Comparison of ENCODE assay signal across 2 cellular contexts in the genomic region with DNA sequence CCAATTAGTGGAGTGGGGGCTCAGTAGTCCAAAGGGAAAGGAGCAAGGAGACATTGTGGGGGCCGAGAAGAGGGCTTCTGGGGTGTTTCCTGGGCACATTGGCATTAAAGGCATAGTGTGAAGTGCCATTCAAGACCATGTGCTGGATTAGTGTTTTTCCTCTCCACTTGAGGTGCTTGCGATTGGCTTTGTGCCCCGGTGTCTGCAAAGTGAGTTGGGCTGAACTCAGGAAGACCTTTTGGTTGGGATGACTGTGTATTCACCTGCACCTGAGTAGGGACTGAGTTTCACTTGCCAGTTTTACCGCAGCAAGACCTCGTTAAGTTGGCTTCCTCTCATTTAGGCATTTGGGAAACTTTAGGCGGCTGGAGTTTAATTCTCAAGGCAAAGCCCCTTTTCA.
TF ChIP-seq lines count a peak whose summit lies in the region.

No MANE protein-coding gene starts in this region.

TF ChIP-seq in liver, 16 proteins besides CTCF, POLR2A, EP300 and RAD21 (continued from another document):
- TF ChIP-seq, protein P1, sequence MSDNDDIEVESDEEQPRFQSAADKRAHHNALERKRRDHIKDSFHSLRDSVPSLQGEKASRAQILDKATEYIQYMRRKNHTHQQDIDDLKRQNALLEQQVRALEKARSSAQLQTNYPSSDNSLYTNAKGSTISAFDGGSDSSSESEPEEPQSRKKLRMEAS (IDR thresholded peaks at IDR 0.05): no peak
- TF ChIP-seq GABPA (IDR thresholded peaks at IDR 0.05 in 1 of 2, conservative IDR thresholded peaks at IDR 0.05 in 1 of 2) (no peak), EGR1 (IDR thresholded peaks at IDR 0.05; ENCODE audit: low read depth in 2 of 2) (no peak), TAF1 (conservative IDR thresholded peaks at IDR 0.05) (no peak), HNF4G (IDR thresholded peaks at IDR 0.05) (no peak)
- TF ChIP-seq, protein P2, sequence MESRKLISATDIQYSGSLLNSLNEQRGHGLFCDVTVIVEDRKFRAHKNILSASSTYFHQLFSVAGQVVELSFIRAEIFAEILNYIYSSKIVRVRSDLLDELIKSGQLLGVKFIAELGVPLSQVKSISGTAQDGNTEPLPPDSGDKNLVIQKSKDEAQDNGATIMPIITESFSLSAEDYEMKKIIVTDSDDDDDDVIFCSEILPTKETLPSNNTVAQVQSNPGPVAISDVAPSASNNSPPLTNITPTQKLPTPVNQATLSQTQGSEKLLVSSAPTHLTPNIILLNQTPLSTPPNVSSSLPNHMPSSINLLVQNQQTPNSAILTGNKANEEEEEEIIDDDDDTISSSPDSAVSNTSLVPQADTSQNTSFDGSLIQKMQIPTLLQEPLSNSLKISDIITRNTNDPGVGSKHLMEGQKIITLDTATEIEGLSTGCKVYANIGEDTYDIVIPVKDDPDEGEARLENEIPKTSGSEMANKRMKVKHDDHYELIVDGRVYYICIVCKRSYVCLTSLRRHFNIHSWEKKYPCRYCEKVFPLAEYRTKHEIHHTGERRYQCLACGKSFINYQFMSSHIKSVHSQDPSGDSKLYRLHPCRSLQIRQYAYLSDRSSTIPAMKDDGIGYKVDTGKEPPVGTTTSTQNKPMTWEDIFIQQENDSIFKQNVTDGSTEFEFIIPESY (IDR thresholded peaks at IDR 0.05): no peak
TF ChIP-seq in liver: peak in this region for 1.

TF ChIP-seq in HepG2, 621 proteins besides CTCF, POLR2A, EP300 and RAD21 (continued from another document):
- TF ChIP-seq, protein P3, sequence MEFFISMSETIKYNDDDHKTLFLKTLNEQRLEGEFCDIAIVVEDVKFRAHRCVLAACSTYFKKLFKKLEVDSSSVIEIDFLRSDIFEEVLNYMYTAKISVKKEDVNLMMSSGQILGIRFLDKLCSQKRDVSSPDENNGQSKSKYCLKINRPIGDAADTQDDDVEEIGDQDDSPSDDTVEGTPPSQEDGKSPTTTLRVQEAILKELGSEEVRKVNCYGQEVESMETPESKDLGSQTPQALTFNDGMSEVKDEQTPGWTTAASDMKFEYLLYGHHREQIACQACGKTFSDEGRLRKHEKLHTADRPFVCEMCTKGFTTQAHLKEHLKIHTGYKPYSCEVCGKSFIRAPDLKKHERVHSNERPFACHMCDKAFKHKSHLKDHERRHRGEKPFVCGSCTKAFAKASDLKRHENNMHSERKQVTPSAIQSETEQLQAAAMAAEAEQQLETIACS (CRISPR knock-in tag; IDR thresholded peaks at IDR 0.05): no peak
- TF ChIP-seq ZNF441 (CRISPR knock-in tag; IDR thresholded peaks at IDR 0.05; ENCODE audit: borderline replicate concordance) (no peak), ZNF713 (CRISPR knock-in tag; IDR thresholded peaks at IDR 0.05) (no peak), ZNF350 (CRISPR knock-in tag; IDR thresholded peaks at IDR 0.05; ENCODE audit: borderline replicate concordance, low read depth) (no peak), ZNF674 (CRISPR knock-in tag; IDR thresholded peaks at IDR 0.05; ENCODE audit: low read depth) (no peak), ZNF660 (CRISPR knock-in tag; IDR thresholded peaks at IDR 0.05; ENCODE audit: borderline replicate concordance, low read depth) (no peak), HES4 (CRISPR knock-in tag; IDR thresholded peaks at IDR 0.05; ENCODE audit: borderline replicate concordance) (no peak), SKI (IDR thresholded peaks at IDR 0.05; ENCODE audit: partially characterized antibody) (no peak)
- TF ChIP-seq, protein P4, sequence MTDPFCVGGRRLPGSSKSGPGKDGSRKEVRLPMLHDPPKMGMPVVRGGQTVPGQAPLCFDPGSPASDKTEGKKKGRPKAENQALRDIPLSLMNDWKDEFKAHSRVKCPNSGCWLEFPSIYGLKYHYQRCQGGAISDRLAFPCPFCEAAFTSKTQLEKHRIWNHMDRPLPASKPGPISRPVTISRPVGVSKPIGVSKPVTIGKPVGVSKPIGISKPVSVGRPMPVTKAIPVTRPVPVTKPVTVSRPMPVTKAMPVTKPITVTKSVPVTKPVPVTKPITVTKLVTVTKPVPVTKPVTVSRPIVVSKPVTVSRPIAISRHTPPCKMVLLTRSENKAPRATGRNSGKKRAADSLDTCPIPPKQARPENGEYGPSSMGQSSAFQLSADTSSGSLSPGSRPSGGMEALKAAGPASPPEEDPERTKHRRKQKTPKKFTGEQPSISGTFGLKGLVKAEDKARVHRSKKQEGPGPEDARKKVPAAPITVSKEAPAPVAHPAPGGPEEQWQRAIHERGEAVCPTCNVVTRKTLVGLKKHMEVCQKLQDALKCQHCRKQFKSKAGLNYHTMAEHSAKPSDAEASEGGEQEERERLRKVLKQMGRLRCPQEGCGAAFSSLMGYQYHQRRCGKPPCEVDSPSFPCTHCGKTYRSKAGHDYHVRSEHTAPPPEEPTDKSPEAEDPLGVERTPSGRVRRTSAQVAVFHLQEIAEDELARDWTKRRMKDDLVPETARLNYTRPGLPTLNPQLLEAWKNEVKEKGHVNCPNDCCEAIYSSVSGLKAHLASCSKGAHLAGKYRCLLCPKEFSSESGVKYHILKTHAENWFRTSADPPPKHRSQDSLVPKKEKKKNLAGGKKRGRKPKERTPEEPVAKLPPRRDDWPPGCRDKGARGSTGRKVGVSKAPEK (CRISPR knock-in tag; IDR thresholded peaks at IDR 0.05; ENCODE audit: borderline replicate concordance): no peak
- TF ChIP-seq, protein P5, sequence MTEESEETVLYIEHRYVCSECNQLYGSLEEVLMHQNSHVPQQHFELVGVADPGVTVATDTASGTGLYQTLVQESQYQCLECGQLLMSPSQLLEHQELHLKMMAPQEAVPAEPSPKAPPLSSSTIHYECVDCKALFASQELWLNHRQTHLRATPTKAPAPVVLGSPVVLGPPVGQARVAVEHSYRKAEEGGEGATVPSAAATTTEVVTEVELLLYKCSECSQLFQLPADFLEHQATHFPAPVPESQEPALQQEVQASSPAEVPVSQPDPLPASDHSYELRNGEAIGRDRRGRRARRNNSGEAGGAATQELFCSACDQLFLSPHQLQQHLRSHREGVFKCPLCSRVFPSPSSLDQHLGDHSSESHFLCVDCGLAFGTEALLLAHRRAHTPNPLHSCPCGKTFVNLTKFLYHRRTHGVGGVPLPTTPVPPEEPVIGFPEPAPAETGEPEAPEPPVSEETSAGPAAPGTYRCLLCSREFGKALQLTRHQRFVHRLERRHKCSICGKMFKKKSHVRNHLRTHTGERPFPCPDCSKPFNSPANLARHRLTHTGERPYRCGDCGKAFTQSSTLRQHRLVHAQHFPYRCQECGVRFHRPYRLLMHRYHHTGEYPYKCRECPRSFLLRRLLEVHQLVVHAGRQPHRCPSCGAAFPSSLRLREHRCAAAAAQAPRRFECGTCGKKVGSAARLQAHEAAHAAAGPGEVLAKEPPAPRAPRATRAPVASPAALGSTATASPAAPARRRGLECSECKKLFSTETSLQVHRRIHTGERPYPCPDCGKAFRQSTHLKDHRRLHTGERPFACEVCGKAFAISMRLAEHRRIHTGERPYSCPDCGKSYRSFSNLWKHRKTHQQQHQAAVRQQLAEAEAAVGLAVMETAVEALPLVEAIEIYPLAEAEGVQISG (CRISPR knock-in tag; IDR thresholded peaks at IDR 0.05): no peak
- TF ChIP-seq, protein P6, sequence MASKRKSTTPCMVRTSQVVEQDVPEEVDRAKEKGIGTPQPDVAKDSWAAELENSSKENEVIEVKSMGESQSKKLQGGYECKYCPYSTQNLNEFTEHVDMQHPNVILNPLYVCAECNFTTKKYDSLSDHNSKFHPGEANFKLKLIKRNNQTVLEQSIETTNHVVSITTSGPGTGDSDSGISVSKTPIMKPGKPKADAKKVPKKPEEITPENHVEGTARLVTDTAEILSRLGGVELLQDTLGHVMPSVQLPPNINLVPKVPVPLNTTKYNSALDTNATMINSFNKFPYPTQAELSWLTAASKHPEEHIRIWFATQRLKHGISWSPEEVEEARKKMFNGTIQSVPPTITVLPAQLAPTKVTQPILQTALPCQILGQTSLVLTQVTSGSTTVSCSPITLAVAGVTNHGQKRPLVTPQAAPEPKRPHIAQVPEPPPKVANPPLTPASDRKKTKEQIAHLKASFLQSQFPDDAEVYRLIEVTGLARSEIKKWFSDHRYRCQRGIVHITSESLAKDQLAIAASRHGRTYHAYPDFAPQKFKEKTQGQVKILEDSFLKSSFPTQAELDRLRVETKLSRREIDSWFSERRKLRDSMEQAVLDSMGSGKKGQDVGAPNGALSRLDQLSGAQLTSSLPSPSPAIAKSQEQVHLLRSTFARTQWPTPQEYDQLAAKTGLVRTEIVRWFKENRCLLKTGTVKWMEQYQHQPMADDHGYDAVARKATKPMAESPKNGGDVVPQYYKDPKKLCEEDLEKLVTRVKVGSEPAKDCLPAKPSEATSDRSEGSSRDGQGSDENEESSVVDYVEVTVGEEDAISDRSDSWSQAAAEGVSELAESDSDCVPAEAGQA (IDR thresholded peaks at IDR 0.05; ENCODE audit: low read depth): no peak
- TF ChIP-seq, protein P6 (CRISPR knock-in tag; IDR thresholded peaks at IDR 0.05; ENCODE audit: borderline replicate concordance): no peak
- TF ChIP-seq, protein P7, sequence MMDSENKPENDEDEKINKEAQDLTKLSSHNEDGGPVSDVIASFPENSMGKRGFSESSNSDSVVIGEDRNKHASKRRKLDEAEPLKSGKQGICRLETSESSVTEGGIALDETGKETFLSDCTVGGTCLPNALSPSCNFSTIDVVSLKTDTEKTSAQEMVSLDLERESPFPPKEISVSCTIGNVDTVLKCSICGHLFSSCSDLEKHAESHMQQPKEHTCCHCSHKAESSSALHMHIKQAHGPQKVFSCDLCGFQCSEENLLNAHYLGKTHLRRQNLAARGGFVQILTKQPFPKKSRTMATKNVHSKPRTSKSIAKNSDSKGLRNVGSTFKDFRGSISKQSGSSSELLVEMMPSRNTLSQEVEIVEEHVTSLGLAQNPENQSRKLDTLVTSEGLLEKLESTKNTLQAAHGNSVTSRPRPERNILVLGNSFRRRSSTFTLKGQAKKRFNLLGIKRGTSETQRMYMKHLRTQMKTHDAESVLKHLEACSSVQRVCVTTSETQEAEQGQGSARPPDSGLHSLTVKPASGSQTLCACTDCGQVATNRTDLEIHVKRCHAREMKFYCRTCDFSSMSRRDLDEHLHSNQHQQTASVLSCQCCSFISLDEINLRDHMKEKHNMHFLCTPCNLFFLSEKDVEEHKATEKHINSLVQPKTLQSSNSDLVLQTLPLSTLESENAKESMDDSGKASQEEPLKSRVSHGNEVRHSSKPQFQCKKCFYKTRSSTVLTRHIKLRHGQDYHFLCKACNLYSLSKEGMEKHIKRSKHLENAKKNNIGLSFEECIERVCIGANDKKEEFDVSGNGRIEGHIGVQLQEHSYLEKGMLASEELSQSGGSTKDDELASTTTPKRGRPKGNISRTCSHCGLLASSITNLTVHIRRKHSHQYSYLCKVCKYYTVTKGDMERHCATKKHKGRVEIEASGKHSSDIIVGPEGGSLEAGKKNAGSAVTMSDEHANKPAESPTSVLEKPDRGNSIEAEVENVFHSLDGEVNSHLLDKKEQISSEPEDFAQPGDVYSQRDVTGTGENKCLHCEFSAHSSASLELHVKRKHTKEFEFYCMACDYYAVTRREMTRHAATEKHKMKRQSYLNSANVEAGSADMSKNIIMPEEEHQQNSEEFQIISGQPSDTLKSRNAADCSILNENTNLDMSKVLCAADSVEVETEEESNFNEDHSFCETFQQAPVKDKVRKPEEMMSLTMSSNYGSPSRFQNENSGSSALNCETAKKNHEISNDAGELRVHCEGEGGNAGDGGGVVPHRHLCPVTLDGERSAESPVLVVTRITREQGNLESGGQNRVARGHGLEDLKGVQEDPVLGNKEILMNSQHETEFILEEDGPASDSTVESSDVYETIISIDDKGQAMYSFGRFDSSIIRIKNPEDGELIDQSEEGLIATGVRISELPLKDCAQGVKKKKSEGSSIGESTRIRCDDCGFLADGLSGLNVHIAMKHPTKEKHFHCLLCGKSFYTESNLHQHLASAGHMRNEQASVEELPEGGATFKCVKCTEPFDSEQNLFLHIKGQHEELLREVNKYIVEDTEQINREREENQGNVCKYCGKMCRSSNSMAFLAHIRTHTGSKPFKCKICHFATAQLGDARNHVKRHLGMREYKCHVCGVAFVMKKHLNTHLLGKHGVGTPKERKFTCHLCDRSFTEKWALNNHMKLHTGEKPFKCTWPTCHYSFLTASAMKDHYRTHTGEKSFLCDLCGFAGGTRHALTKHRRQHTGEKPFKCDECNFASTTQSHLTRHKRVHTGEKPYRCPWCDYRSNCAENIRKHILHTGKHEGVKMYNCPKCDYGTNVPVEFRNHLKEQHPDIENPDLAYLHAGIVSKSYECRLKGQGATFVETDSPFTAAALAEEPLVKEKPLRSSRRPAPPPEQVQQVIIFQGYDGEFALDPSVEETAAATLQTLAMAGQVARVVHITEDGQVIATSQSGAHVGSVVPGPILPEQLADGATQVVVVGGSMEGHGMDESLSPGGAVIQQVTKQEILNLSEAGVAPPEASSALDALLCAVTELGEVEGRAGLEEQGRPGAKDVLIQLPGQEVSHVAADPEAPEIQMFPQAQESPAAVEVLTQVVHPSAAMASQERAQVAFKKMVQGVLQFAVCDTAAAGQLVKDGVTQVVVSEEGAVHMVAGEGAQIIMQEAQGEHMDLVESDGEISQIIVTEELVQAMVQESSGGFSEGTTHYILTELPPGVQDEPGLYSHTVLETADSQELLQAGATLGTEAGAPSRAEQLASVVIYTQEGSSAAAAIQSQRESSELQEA (CRISPR knock-in tag; IDR thresholded peaks at IDR 0.05; ENCODE audit: not compliant biosample characterization): no peak
